ENCODE assay signal across 24 cellular contexts in genomic region chr9:122398371-122398924, GRCh38. TPM values are rescaled to one million over a fixed set of nuclear protein-coding genes. Genes with fewer than 3 reads are reported as not detected.
DNase-seq lines count a peak whose midpoint lies in the region; ATAC-seq, FAIRE-seq and TF ChIP-seq lines count a peak whose summit lies in the region.
"Had no signal": no experiment of that assay in that cellular context is flagged by ENCODE, and none has a peak within 500 bp of the region (broad histone marks: within the 10 kb centered on the region; RNA-seq: fewer than 3 reads in every experiment).

No MANE protein-coding gene starts in this region.

- H3K9me3 ChIP-seq in H1 (ENCODE audit: insufficient read depth in 2 of 2, low read depth in 1 of 2, low read length in 1 of 2) (peaks cover 8% of the 10 kb centered on the region in 2 experiments; a peak in 2 of 4 replicates), vagina (no peaks in the 10 kb centered on the region)
- H3K9me3 ChIP-seq: A549, BE2C had no signal

- no peaks in the 10 kb centered on the region for H3K36me3 ChIP-seq in H1 (ENCODE audit: control insufficient read depth in 2 of 4, insufficient read depth in 4 of 4, low read length in 3 of 4)
- no peaks in the 10 kb centered on the region for H3K36me3 ChIP-seq in vagina
- H3K36me3 ChIP-seq: BE2C had no signal

- no peak overlapping the region for H3K27ac Mint-ChIP-seq in natural killer cell treated with Interleukin-12 subunit alpha and Interleukin-12 subunit beta and Interleukin-15 and Interleukin-18, amount 100 ng/mL, for 72 hours
- no peak overlapping the region for H3K27ac Mint-ChIP-seq in natural killer cell
- H3K27ac Mint-ChIP-seq: CD4-positive, alpha-beta T cell; CD8-positive, alpha-beta memory T cell had no signal

- H4K91ac ChIP-seq in H1 (replicated peaks; ENCODE audit: insufficient read length, low read length): no peak overlapping the region

- peak; percentile 6 to 29 for ATAC-seq in natural killer cell treated with Interleukin-12 subunit alpha and Interleukin-12 subunit beta and Interleukin-15 and Interleukin-18, amount 100 ng/mL, for 72 hours
- no peak for ATAC-seq in natural killer cell
- ATAC-seq: A549, GM12878, HCT116 had no signal

- intact Hi-C loops in natural killer cell (cut with micrococcal nuclease): no loop called here
- intact Hi-C loops in vagina (cut with DNase I): no loop called here

- no peaks in the 10 kb centered on the region for H4K20me1 ChIP-seq in H1 (replicated peaks in 1 of 2; ENCODE audit: control insufficient read depth in 1 of 2, insufficient read depth in 2 of 2, low read length in 2 of 2)
- H4K20me1 ChIP-seq: BLaER1 treated with 17β-estradiol and CSF1 and Interleukin-3, amounts not matched to agents 10 nM and 100 nM had no signal

- H4K8ac ChIP-seq in H1 (ENCODE audit: extremely low read depth, insufficient read depth, low read length): no peak overlapping the region

- no peak overlapping the region for H3K9ac ChIP-seq in H1 (replicated peaks in 1 of 4; ENCODE audit: extremely low read depth in 1 of 4, low read depth in 3 of 4, low read length in 3 of 4)
- H3K9ac ChIP-seq: BLaER1 treated with 17β-estradiol and CSF1 and Interleukin-3, amounts not matched to agents 10 nM and 100 nM had no signal

- no peak for DNase-seq in natural killer cell treated with Interleukin-12 subunit alpha and Interleukin-12 subunit beta and Interleukin-15 and Interleukin-18, amount 100 ng/mL, for 72 hours (ENCODE audit: low spot score)
- no peak for DNase-seq in natural killer cell
- DNase-seq in H1 (ENCODE audit: low read depth in 1 of 2, low spot score in 2 of 2): no peak
- DNase-seq in vagina (ENCODE audit: extremely low spot score in 2 of 2): peak; percentile 65 to 94
- no peak for DNase-seq in putamen (ENCODE audit: low spot score)
- no peak for DNase-seq in inferior parietal cortex (ENCODE audit: extremely low spot score)
- DNase-seq: 8988T; ACHN; AML-193; BE2C; CD4-positive, alpha-beta T cell; CD8-positive, alpha-beta memory T cell; DMS 273 treated with DMSO at 0.1 percent for 48 hours; DMS79; EL; GDM1; GOT3; H7 had no signal

- H3K9me3 Mint-ChIP-seq in natural killer cell treated with Interleukin-12 subunit alpha and Interleukin-12 subunit beta and Interleukin-15 and Interleukin-18, amount 100 ng/mL, for 72 hours: no peaks in the 10 kb centered on the region
- no peaks in the 10 kb centered on the region for H3K9me3 Mint-ChIP-seq in natural killer cell

- no peak overlapping the region for H2AFZ ChIP-seq in H1 (ENCODE audit: low read length)

- H3K27me3 ChIP-seq in H1 (replicated peaks in 1 of 4; ENCODE audit: control insufficient read depth in 3 of 4, extremely low read depth in 1 of 4, insufficient read depth in 3 of 4, low read length in 3 of 4) (no peaks in the 10 kb centered on the region; a peak in 1 of 7 replicates), vagina (no peaks in the 10 kb centered on the region)
- H3K27me3 ChIP-seq: BLaER1 treated with 17β-estradiol and CSF1 and Interleukin-3, amounts not matched to agents 10 nM and 100 nM had no signal

- H3K23me2 ChIP-seq in H1 (ENCODE audit: low read depth, low read length): no peaks in the 10 kb centered on the region

- peaks cover 5 to 7% of the 10 kb centered on the region in 2 donors for H3K4me1 Mint-ChIP-seq in natural killer cell treated with Interleukin-12 subunit alpha and Interleukin-12 subunit beta and Interleukin-15 and Interleukin-18, amount 100 ng/mL, for 72 hours (ENCODE audit: low read depth in 2 of 2)
- H3K4me1 Mint-ChIP-seq in natural killer cell: no peaks in the 10 kb centered on the region
- H3K4me1 Mint-ChIP-seq: CD8-positive, alpha-beta memory T cell had no signal

- no peak overlapping the region for H2BK5ac ChIP-seq in H1 (ENCODE audit: low read depth, low read length)

- no peak overlapping the region for H3K23ac ChIP-seq in H1 (ENCODE audit: insufficient read length)

- no peaks in the 10 kb centered on the region for H3K36me3 Mint-ChIP-seq in natural killer cell treated with Interleukin-12 subunit alpha and Interleukin-12 subunit beta and Interleukin-15 and Interleukin-18, amount 100 ng/mL, for 72 hours
- H3K36me3 Mint-ChIP-seq in natural killer cell: no peaks in the 10 kb centered on the region

- H3K4me2 ChIP-seq in H1 (ENCODE audit: insufficient read depth in 1 of 2, low read depth in 2 of 2, low read length in 2 of 2): no peak overlapping the region
- H3K4me2 ChIP-seq: A549; BLaER1 treated with 17β-estradiol and CSF1 and Interleukin-3, amounts not matched to agents 10 nM and 100 nM had no signal

- 0 out of 2 replicates have a peak overlapping the region, but pooled peaks have one; percentile 16 for H2BK15ac ChIP-seq in H1 (ENCODE audit: low read length)

- POLR2A ChIA-PET in H1 (lab: Charles Lee; ENCODE audit: partially characterized antibody): no interaction called here

- no peak overlapping the region for H3K18ac ChIP-seq in H1 (ENCODE audit: extremely low read depth, low read length)

- H2BK20ac ChIP-seq in H1 (ENCODE audit: low read length): no peak overlapping the region

- no peak overlapping the region for H3K4me3 Mint-ChIP-seq in natural killer cell treated with Interleukin-12 subunit alpha and Interleukin-12 subunit beta and Interleukin-15 and Interleukin-18, amount 100 ng/mL, for 72 hours
- H3K4me3 Mint-ChIP-seq in natural killer cell: no peak overlapping the region
- H3K4me3 Mint-ChIP-seq: CD14-positive monocyte; CD4-positive, alpha-beta T cell; CD8-positive, alpha-beta memory T cell had no signal

- H3K4me1 ChIP-seq in H1 (replicated peaks in 1 of 4; ENCODE audit: control insufficient read depth in 3 of 4, insufficient read depth in 4 of 4, low read length in 3 of 4) (no peaks in the 10 kb centered on the region), vagina (peaks cover 20% of the 10 kb centered on the region)
- H3K4me1 ChIP-seq: BE2C had no signal

- no peak overlapping the region for H3K4ac ChIP-seq in H1 (replicated peaks; ENCODE audit: insufficient read length, low read depth, low read length)

- H3K27me3 Mint-ChIP-seq in natural killer cell treated with Interleukin-12 subunit alpha and Interleukin-12 subunit beta and Interleukin-15 and Interleukin-18, amount 100 ng/mL, for 72 hours: peaks cover 15 to 36% of the 10 kb centered on the region in 2 donors
- H3K27me3 Mint-ChIP-seq in natural killer cell (ENCODE audit: low read depth in 2 of 2): peaks cover 0 to 6% of the 10 kb centered on the region in 2 donors

- no peak overlapping the region for H3K56ac ChIP-seq in H1 (replicated peaks; ENCODE audit: insufficient read length, low read depth, low read length)

- H4K5ac ChIP-seq in H1 (ENCODE audit: insufficient read length, low read depth, low read length): no peak overlapping the region

- no peak for FAIRE-seq in H1 (lab: Jason Lieb, UNC)
- FAIRE-seq: A549, D721Med, GM12878 had no signal

- TF ChIP-seq CTCF in natural killer cell (IDR thresholded peaks at IDR 0.05): no peak
- TF ChIP-seq CTCF in H1 (IDR thresholded peaks at IDR 0.05; ENCODE audit: control extremely low read depth in 1 of 3, insufficient read depth in 1 of 3, low read depth in 1 of 3, low read length in 3 of 3): no peak
- no peak for TF ChIP-seq CTCF in vagina (IDR thresholded peaks at IDR 0.05)

- H3K79me2 ChIP-seq in H1 (ENCODE audit: control insufficient read depth in 1 of 2, insufficient read depth in 2 of 2, low read length in 2 of 2): no peaks in the 10 kb centered on the region

- H3K4me3 ChIP-seq in H1 (ENCODE audit: extremely low read depth in 1 of 4, insufficient read depth in 2 of 4, low read depth in 3 of 4, low read length in 4 of 4) (no peak overlapping the region), vagina (no peak overlapping the region)
- H3K4me3 ChIP-seq: A549; BLaER1 treated with 17β-estradiol and CSF1 and Interleukin-3, amounts not matched to agents 10 nM and 100 nM; GM12878 had no signal

- H3K79me1 ChIP-seq in H1 (ENCODE audit: low read depth, low read length): no peaks in the 10 kb centered on the region

- CTCF ChIA-PET in H1 (lab: Charles Lee; ENCODE audit: partially characterized antibody): no interaction called here

- H3K14ac ChIP-seq in H1 (ENCODE audit: insufficient read length): no peak overlapping the region

- no peak for TF ChIP-seq EP300 in H1 (IDR thresholded peaks at IDR 0.05; ENCODE audit: borderline replicate concordance in 1 of 2, low read depth in 2 of 2, low read length in 2 of 2)

- H3K27ac ChIP-seq in H1 (ENCODE audit: low read depth, low read length) (no peak overlapping the region), vagina (no peak overlapping the region)
- H3K27ac ChIP-seq: A549; BLaER1 treated with 17β-estradiol and CSF1 and Interleukin-3, amounts not matched to agents 10 nM and 100 nM had no signal

- TF ChIP-seq RAD21 in H1 (IDR thresholded peaks at IDR 0.05 in 1 of 2, conservative IDR thresholded peaks at IDR 0.05 in 1 of 2; ENCODE audit: low read depth in 2 of 2, low read length in 2 of 2): no peak

- no peak overlapping the region for H2AK5ac ChIP-seq in H1 (ENCODE audit: low read depth, low read length)

- TF ChIP-seq POLR2A in H1 (IDR thresholded peaks at IDR 0.05; ENCODE audit: control extremely low read depth in 1 of 2, low read depth in 2 of 2, low read length in 2 of 2) (no peak), vagina (IDR thresholded peaks at IDR 0.05) (no peak)

- H2BK12ac ChIP-seq in H1 (ENCODE audit: low read depth, low read length): no peak overlapping the region

- WGBS in H1 (ENCODE audit: extremely low coverage in 1 of 2, insufficient coverage in 1 of 2, insufficient read length in 1 of 2, insufficient replicate concordance in 2 of 2, low coverage in 1 of 2, low lambda C conversion rate in 2 of 2, missing lambda C conversion rate in 1 of 2), 2 experiments: 75% methylated on average over 3 of the region's 3 CpGs; no CpG with 5 or more reads in 1 of the 2 experiments

- H2BK120ac ChIP-seq in H1 (replicated peaks; ENCODE audit: low read depth, low read length): no peak overlapping the region

RNA-seq across cellular contexts. Expression of gene PTGS1, which starts 27.6 kb away (rescaled TPM):
- total RNA-seq in natural killer cell treated with Interleukin-12 subunit alpha and Interleukin-12 subunit beta and Interleukin-15 and Interleukin-18, amount 100 ng/mL, for 72 hours: under 1 TPM; 0.69 to 0.89 TPM
- 10 to 100 TPM in 1 of 3 donors, 1 to 10 TPM in 2; 2.1 to 11.3 (median 9.2) TPM for total RNA-seq in natural killer cell
- 1.1 and 1.3 TPM in 2 replicates for total RNA-seq in H1 (2021; fragmentation: NEBNext Ultra II Directional; extraction: Animal tissue kit (Norgen Biotek cat#: 25700))
- polyA plus RNA-seq in H1 (2011; rRNA removed): 1.9 and 2.4 TPM in 2 replicates
- polyA plus RNA-seq in H1 (2011; cell fraction: cytosol; rRNA removed): 1.9 TPM
- polyA plus RNA-seq in H1 (2011; cell fraction: nucleus; rRNA removed): 2.9 TPM
- polyA plus RNA-seq in H1 (2012, experiment 1 of 2): 0.93 to 2.0 TPM (median 1.7 TPM) in 4 replicates
- 1.00 TPM for polyA plus RNA-seq in H1 (2012, experiment 2 of 2)
- 1.4 TPM for polyA plus RNA-seq in H1 (2013, experiment 1 of 2)
- 1.5 TPM for polyA plus RNA-seq in H1 (2013, experiment 2 of 2)
- 1.8 and 2.2 TPM in 2 replicates for polyA minus RNA-seq in H1 (2011; rRNA and poly(A)+ RNA removed)
- polyA minus RNA-seq in H1 (2011; cell fraction: cytosol; rRNA and poly(A)+ RNA removed): 1.2 TPM
- polyA minus RNA-seq in H1 (2011; cell fraction: nucleus; rRNA and poly(A)+ RNA removed): 1.1 TPM
- 12.0 TPM for total RNA-seq in vagina
- polyA plus RNA-seq: CD8-positive, alpha-beta memory T cell had no signal

Comparison
In these comparisons a context has a peak if more than half of its experiments do, and no peak if none do; other contexts are left out.
1. ATAC-seq: peak in natural killer cell treated with Interleukin-12 subunit alpha and Interleukin-12 subunit beta and Interleukin-15 and Interleukin-18, amount 100 ng/mL, for 72 hours (2 of 2); none in natural killer cell (0 of 3).
2. DNase-seq: peak in vagina (2 of 2); none in natural killer cell treated with Interleukin-12 subunit alpha and Interleukin-12 subunit beta and Interleukin-15 and Interleukin-18, amount 100 ng/mL, for 72 hours (single experiment), natural killer cell (single experiment), H1 (0 of 2), putamen (single experiment) and inferior parietal cortex (single experiment).